ENCODE assay signal across 1 cellular context in genomic region chr1:156751724-156752481, GRCh38.
A peak's percentile ranks its signal among the peaks of the same experiment; 100 is the strongest.
TF ChIP-seq lines count a peak whose summit lies in the region.

No MANE protein-coding gene starts in this region.

TF ChIP-seq in HepG2, 621 proteins besides CTCF, POLR2A, EP300 and RAD21 (continued from another document):
- TF ChIP-seq ZBTB43 (CRISPR knock-in tag; conservative IDR thresholded peaks at IDR 0.05) (0 out of 2 replicates have a peak, but pooled peaks have one; percentile 39), YEATS4 (CRISPR knock-in tag; IDR thresholded peaks at IDR 0.05; ENCODE audit: borderline replicate concordance) (peak; percentile 59; the same call in 1 of the 2 replicates), ZMAT3 (CRISPR knock-in tag; conservative IDR thresholded peaks at IDR 0.05) (peak; percentile 92), SOX13 (IDR thresholded peaks at IDR 0.05) (no peak), SOX13 (CRISPR knock-in tag; conservative IDR thresholded peaks at IDR 0.05 in 1 of 2, IDR thresholded peaks at IDR 0.05 in 1 of 2) (peak in 1 of 2 experiments; percentile 56; a peak in 2 of 4 replicates), GMEB2 (CRISPR knock-in tag; IDR thresholded peaks at IDR 0.05; ENCODE audit: low read depth) (peak; percentile 65), SP1 (IDR thresholded peaks at IDR 0.05) (no peak), SP1 (CRISPR knock-in tag; IDR thresholded peaks at IDR 0.05) (peak; percentile 66), KMT2A (CRISPR knock-in tag; IDR thresholded peaks at IDR 0.05) (peak; percentile 64), ZNF329 (CRISPR knock-in tag; IDR thresholded peaks at IDR 0.05; ENCODE audit: low read depth) (0 out of 2 replicates have a peak, but pooled peaks have one; percentile 53)
- TF ChIP-seq, protein P1, sequence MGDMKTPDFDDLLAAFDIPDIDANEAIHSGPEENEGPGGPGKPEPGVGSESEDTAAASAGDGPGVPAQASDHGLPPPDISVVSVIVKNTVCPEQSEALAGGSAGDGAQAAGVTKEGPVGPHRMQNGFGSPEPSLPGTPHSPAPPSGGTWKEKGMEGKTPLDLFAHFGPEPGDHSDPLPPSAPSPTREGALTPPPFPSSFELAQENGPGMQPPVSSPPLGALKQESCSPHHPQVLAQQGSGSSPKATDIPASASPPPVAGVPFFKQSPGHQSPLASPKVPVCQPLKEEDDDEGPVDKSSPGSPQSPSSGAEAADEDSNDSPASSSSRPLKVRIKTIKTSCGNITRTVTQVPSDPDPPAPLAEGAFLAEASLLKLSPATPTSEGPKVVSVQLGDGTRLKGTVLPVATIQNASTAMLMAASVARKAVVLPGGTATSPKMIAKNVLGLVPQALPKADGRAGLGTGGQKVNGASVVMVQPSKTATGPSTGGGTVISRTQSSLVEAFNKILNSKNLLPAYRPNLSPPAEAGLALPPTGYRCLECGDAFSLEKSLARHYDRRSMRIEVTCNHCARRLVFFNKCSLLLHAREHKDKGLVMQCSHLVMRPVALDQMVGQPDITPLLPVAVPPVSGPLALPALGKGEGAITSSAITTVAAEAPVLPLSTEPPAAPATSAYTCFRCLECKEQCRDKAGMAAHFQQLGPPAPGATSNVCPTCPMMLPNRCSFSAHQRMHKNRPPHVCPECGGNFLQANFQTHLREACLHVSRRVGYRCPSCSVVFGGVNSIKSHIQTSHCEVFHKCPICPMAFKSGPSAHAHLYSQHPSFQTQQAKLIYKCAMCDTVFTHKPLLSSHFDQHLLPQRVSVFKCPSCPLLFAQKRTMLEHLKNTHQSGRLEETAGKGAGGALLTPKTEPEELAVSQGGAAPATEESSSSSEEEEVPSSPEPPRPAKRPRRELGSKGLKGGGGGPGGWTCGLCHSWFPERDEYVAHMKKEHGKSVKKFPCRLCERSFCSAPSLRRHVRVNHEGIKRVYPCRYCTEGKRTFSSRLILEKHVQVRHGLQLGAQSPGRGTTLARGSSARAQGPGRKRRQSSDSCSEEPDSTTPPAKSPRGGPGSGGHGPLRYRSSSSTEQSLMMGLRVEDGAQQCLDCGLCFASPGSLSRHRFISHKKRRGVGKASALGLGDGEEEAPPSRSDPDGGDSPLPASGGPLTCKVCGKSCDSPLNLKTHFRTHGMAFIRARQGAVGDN (CRISPR knock-in tag; IDR thresholded peaks at IDR 0.05) = peak; percentile 83
- TF ChIP-seq, protein P2, sequence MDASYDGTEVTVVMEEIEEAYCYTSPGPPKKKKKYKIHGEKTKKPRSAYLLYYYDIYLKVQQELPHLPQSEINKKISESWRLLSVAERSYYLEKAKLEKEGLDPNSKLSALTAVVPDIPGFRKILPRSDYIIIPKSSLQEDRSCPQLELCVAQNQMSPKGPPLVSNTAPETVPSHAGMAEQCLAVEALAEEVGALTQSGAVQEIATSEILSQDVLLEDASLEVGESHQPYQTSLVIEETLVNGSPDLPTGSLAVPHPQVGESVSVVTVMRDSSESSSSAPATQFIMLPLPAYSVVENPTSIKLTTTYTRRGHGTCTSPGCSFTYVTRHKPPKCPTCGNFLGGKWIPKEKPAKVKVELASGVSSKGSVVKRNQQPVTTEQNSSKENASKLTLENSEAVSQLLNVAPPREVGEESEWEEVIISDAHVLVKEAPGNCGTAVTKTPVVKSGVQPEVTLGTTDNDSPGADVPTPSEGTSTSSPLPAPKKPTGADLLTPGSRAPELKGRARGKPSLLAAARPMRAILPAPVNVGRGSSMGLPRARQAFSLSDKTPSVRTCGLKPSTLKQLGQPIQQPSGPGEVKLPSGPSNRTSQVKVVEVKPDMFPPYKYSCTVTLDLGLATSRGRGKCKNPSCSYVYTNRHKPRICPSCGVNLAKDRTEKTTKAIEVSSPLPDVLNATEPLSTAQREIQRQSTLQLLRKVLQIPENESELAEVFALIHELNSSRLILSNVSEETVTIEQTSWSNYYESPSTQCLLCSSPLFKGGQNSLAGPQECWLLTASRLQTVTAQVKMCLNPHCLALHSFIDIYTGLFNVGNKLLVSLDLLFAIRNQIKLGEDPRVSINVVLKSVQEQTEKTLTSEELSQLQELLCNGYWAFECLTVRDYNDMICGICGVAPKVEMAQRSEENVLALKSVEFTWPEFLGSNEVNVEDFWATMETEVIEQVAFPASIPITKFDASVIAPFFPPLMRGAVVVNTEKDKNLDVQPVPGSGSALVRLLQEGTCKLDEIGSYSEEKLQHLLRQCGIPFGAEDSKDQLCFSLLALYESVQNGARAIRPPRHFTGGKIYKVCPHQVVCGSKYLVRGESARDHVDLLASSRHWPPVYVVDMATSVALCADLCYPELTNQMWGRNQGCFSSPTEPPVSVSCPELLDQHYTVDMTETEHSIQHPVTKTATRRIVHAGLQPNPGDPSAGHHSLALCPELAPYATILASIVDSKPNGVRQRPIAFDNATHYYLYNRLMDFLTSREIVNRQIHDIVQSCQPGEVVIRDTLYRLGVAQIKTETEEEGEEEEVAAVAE (CRISPR knock-in tag; IDR thresholded peaks at IDR 0.05; ENCODE audit: borderline replicate concordance) = peak; percentile 67; the same call in 1 of the 2 replicates
